ENCODE assay signal across 8 cellular contexts in the genomic region with DNA sequence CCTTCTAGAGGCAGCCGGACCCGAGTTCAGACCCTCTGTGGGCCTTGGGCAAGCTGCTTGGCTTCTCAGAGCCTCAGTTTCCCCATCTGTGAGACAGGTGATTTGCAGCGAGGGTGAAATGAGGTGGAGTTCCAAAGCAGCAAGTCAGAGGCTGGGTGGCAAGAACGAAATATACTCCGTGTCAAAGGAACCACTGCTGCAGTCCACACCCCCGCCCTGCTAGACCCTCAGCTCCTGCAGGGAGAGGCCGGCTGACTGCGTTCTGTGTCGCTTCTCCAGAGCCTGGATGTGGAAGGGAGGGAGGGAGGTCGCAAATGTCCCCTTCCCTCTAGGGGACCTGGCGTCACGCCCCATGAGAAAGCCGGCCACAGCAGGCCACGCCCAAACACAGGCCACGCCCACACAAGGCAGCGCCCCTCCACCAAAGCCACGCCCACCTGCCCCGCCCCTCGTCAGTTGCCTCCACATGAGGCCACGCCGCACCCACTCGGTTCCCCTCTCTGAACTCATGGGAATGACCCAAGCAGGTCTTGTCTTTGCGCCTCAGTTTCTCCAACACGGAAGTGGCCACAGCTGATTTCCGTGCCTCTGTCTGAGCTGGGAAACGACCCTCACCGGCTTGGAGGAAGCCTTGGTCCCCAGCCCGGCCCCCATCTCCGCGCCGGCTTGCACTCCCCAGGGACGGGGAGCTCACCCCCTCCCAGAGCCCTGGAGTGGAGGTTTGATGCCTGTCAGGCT. TPM values are rescaled to one million over a fixed set of nuclear protein-coding genes. Genes with fewer than 3 reads are reported as not detected.
DNase-seq lines count a peak whose midpoint lies in the region; TF ChIP-seq lines count a peak whose summit lies in the region.

No MANE protein-coding gene starts in this region.

- peaks cover 2 to 6% (median 4%) of the 10 kb centered on the region in 6 donors for H3K9me3 Mint-ChIP-seq in immature natural killer cell

- H3K4me3 ChIP-seq in Loucy (ENCODE audit: low read length, poor library complexity, severe bottlenecking) = no peak overlapping the region

- H3K79me2 ChIP-seq in Loucy (ENCODE audit: insufficient read depth, low read length) = no peaks in the 10 kb centered on the region

- no peak for TF ChIP-seq CTCF in Loucy (conservative IDR thresholded peaks at IDR 0.05; ENCODE audit: low read length)

- peak overlapping the region; percentile 77; the same call in 1 of the 2 replicates for H2AFZ ChIP-seq in Loucy (ENCODE audit: low read length)

- peaks cover 6 to 13% (median 7%) of the 10 kb centered on the region in 3 donors for H3K27me3 Mint-ChIP-seq in immature natural killer cell (ENCODE audit: low read depth in 3 of 3)

- H3K4me1 ChIP-seq in Loucy (ENCODE audit: insufficient read depth, low read length, poor library complexity, severe bottlenecking) = no peaks in the 10 kb centered on the region

- DNase-seq in COLO668 (lab: John Stamatoyannopoulos, UW; ENCODE audit: unreplicated experiment) (peak; percentile 45), immature natural killer cell (peak; percentile 20 to 52 (median 46)), GDM1 (lab: John Stamatoyannopoulos, UW) (no peak), cerebellar nuclear complex (lab: John Stamatoyannopoulos, UW) (no peak), posterior vena cava (ENCODE audit: low spot score) (no peak), midbrain (lab: John Stamatoyannopoulos, UW) (no peak)
- DNase-seq in activated CD8-positive, alpha-beta memory T cell treated with anti-CD3 and anti-CD28 coated beads, Interleukin-2, amount 50 U/mL, for 4 hours = peak; percentile 47

- intact Hi-C loops in posterior vena cava (cut with DNase I) = no loop called here

- H3K36me3 Mint-ChIP-seq in immature natural killer cell = peaks cover 0 to 4% (median 0%) of the 10 kb centered on the region in 3 donors

- H3K9ac ChIP-seq in Loucy (ENCODE audit: low read depth, low read length, poor library complexity, severe bottlenecking) = no peak overlapping the region

- peak overlapping the region; percentile 42 for H3K4me2 ChIP-seq in Loucy (ENCODE audit: low read depth, low read length, poor library complexity, severe bottlenecking)

- H3K36me3 ChIP-seq in Loucy (ENCODE audit: insufficient read depth, low read length) = no peaks in the 10 kb centered on the region

- no peaks in the 10 kb centered on the region for H3K27me3 ChIP-seq in Loucy (ENCODE audit: insufficient read depth, low read length, poor library complexity, severe bottlenecking)

- H3K9me2 ChIP-seq in Loucy (replicated peaks; ENCODE audit: low read depth, low read length) = no peaks in the 10 kb centered on the region

- H3K27ac Mint-ChIP-seq in immature natural killer cell = no peak overlapping the region

- no peaks in the 10 kb centered on the region for H3K4me1 Mint-ChIP-seq in immature natural killer cell

- no peaks in the 10 kb centered on the region for H4K20me1 ChIP-seq in Loucy (ENCODE audit: insufficient read depth, low read length, poor library complexity, severe bottlenecking)

- H3K9me3 ChIP-seq in Loucy (ENCODE audit: insufficient read depth, low read depth, low read length) = peaks cover 4% of the 10 kb centered on the region; the same call in 1 of the 2 replicates

- no peaks in the 10 kb centered on the region for H3F3A ChIP-seq in Loucy (ENCODE audit: low read depth)

- no peak overlapping the region for H3K4me3 Mint-ChIP-seq in immature natural killer cell

RNA-seq across cellular contexts. Expression of a gene that starts 38.3 kb away (rescaled TPM):
- 1 to 10 TPM; 1.9 to 6.3 (median 6.0) TPM for polyA plus RNA-seq in immature natural killer cell
- total RNA-seq in posterior vena cava = 10 to 100 TPM; 26.2 to 36.4 TPM

Comparison
In these comparisons a context has a peak if more than half of its experiments do, and no peak if none do; other contexts are left out.
1. DNase-seq: peak in COLO668 (single experiment), activated CD8-positive, alpha-beta memory T cell treated with anti-CD3 and anti-CD28 coated beads, Interleukin-2, amount 50 U/mL, for 4 hours (single experiment) and immature natural killer cell (3 of 3); none in GDM1 (single experiment), cerebellar nuclear complex (0 of 2), posterior vena cava (single experiment) and midbrain (single experiment).